Comparison of ENCODE assay signal across 17 cellular contexts in the genomic region with DNA sequence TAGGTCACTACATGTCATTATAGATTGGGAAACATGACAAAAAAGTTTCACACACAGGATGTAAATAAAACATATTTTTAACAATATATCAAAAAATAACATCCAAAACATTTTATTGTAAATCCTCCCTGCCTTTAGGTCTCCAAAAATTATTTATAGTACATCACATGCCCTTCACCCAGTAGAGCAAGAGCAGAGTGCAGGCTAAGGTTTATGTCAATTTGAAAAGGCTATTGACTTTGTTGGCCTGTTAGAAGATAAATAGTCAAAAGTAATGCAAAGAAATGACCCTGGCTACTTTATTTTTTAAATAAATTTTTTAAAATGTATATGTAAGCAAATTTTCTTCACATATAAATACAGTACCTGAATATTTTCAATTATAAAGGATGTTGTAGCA.
DNase-seq lines count a peak whose midpoint lies in the region; TF ChIP-seq lines count a peak whose summit lies in the region.
"Had no signal": no experiment of that assay in that cellular context is flagged by ENCODE, and none has a peak within 500 bp of the region (broad histone marks: within the 10 kb centered on the region; RNA-seq: fewer than 3 reads in every experiment).

No MANE protein-coding gene starts in this region.

- H3K27ac ChIP-seq in left ventricle myocardium inferior (replicated peaks) (peak overlapping the region; percentile 36), colonic mucosa (peak overlapping the region; percentile 34)
- H3K27ac ChIP-seq: 22Rv1, BLaER1, C4-2B had no signal

- H3K4me3 ChIP-seq in left ventricle myocardium inferior: no peak overlapping the region
- no peak overlapping the region for H3K4me3 ChIP-seq in colonic mucosa
- H3K4me3 ChIP-seq: BLaER1, GM23338 had no signal

- H3K4me1 ChIP-seq in left ventricle myocardium inferior: peaks cover 4% of the 10 kb centered on the region
- peaks cover 5% of the 10 kb centered on the region for H3K4me1 ChIP-seq in colonic mucosa
- H3K4me1 ChIP-seq: BLaER1 had no signal

- H3K36me3 ChIP-seq in left ventricle myocardium inferior (no peaks in the 10 kb centered on the region), colonic mucosa (no peaks in the 10 kb centered on the region)
- H3K36me3 ChIP-seq: BLaER1 had no signal

- no peak overlapping the region for H3K9ac ChIP-seq in colonic mucosa (ENCODE audit: low read depth in 2 of 2, low read length in 2 of 2)
- H3K9ac ChIP-seq: BLaER1 had no signal

- intact Hi-C loops in left ventricle myocardium inferior (cut with micrococcal nuclease): no loop called here
- intact Hi-C loops in cardiac septum (cut with DNase I): no loop called here
- intact Hi-C loops in colonic mucosa (cut with DNase I): no loop called here

- no peak for TF ChIP-seq CTCF in left ventricle myocardium inferior (IDR thresholded peaks at IDR 0.05; ENCODE audit: borderline replicate concordance)
- TF ChIP-seq CTCF in colonic mucosa (IDR thresholded peaks at IDR 0.05): no peak

- H3K9me3 ChIP-seq in left ventricle myocardium inferior (replicated peaks) (no peaks in the 10 kb centered on the region), colonic mucosa (no peaks in the 10 kb centered on the region)
- H3K9me3 ChIP-seq: BLaER1, Caco-2 had no signal

- DNase-seq in DMS53 (lab: John Stamatoyannopoulos, UW) (peak; percentile 34), DMS53 treated with DMSO at 0.1 percent for 48 hours (lab: John Stamatoyannopoulos, UW; ENCODE audit: unreplicated experiment) (no peak), left ventricle myocardium inferior (no peak), cardiac septum (ENCODE audit: low spot score) (no peak), colonic mucosa (no peak), NCI-H1694 (lab: John Stamatoyannopoulos, UW) (no peak)
- DNase-seq: CD4-positive, CD25-positive, alpha-beta regulatory T cell; CD8-positive, alpha-beta T cell; DMS153; DMS79 treated with DMSO at 0.1 percent for 48 hours; GF-D8; H9 had no signal

- H3K27me3 ChIP-seq in left ventricle myocardium inferior (ENCODE audit: low read depth): no peaks in the 10 kb centered on the region
- H3K27me3 ChIP-seq in colonic mucosa: no peaks in the 10 kb centered on the region
- H3K27me3 ChIP-seq: BLaER1 had no signal
